19 cellular contexts compared by ENCODE assay signal in the genomic region with DNA sequence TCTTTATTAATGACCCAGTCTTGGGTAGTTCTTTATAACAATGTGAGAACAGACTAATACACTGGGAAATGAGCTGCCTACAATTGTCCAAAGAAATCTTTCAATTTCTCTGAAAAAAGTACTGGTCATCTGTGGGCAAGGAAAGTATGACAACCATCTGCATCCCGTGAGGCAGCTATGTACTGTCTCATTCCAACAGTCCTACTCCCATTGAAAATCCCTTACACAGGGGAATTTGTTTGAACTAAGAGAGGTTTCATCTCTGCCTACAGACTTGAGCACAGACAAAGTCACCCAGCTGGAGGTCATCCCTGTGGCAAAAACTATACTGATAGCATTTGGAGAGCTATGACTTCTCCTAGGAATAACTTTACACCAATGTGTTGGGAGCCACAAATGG. TPM values are rescaled to one million over a fixed set of nuclear protein-coding genes. Genes with fewer than 3 reads are reported as not detected.
DNase-seq lines count a peak whose midpoint lies in the region; ATAC-seq and TF ChIP-seq lines count a peak whose summit lies in the region.
"Had no signal": no experiment of that assay in that cellular context is flagged by ENCODE, and none has a peak within 500 bp of the region (broad histone marks: within the 10 kb centered on the region; RNA-seq: fewer than 3 reads in every experiment).

No MANE protein-coding gene starts in this region.

- no peaks in the 10 kb centered on the region for H3K27me3 ChIP-seq in smooth muscle cell (ENCODE audit: low read depth)
- H3K27me3 ChIP-seq: heart left ventricle, right atrium auricular region, tibial nerve had no signal

- no peak for ATAC-seq in HG03457 (IDR thresholded peaks at IDR 0.05; ENCODE audit: unreplicated experiment)
- ATAC-seq: activated CD4-positive, CD25-positive, alpha-beta regulatory T cell treated with anti-CD3 and anti-CD28 coated beads, Interleukin-2, amount 50 U/mL, for 24 hours; activated T-cell treated with anti-CD3 and anti-CD28 coated beads, Interleukin-2, amount 50 U/mL, for 72 hours; heart left ventricle had no signal

- 17% methylated on average over 1 of the region's 1 CpG for WGBS in smooth muscle cell (ENCODE audit: low lambda C conversion rate)

- TF ChIP-seq CTCF in fibroblast of pulmonary artery (IDR thresholded peaks at IDR 0.05; ENCODE audit: low read length, missing control alignments) (no peak), smooth muscle cell (IDR thresholded peaks at IDR 0.05; ENCODE audit: borderline replicate concordance, insufficient read depth, poor library complexity, severe bottlenecking) (no peak), RWPE1 (conservative IDR thresholded peaks at IDR 0.05; ENCODE audit: low read depth) (no peak)

- POLR2A ChIA-PET in RWPE1 (lab: Yijun Ruan, JAX; ENCODE audit: low non-redundant PET): no interaction called here

- H3K4me3 ChIP-seq in fibroblast of pulmonary artery (replicated peaks; ENCODE audit: low read depth, low read length) (no peak overlapping the region), smooth muscle cell (no peak overlapping the region)
- H3K4me3 ChIP-seq: heart left ventricle, right atrium auricular region, tibial nerve had no signal

- H3K4me1 ChIP-seq in smooth muscle cell (ENCODE audit: low read depth): no peaks in the 10 kb centered on the region
- H3K4me1 ChIP-seq: heart left ventricle had no signal

- H3F3A ChIP-seq in smooth muscle cell (ENCODE audit: low read depth): peaks cover 10% of the 10 kb centered on the region

- H2AFZ ChIP-seq in smooth muscle cell (ENCODE audit: low read depth): peak overlapping the region; percentile 29

- no peaks in the 10 kb centered on the region for H3K36me3 ChIP-seq in smooth muscle cell (ENCODE audit: low read depth)
- H3K36me3 ChIP-seq: heart left ventricle, right atrium auricular region, tibial nerve had no signal

- peak; percentile 88 for DNase-seq in GM04503 (ENCODE audit: low read depth)
- DNase-seq in amniotic epithelial cell (ENCODE audit: low read depth): peak; percentile 56
- DNase-seq in fibroblast of pulmonary artery (ENCODE audit: low read depth): peak; percentile 42
- no peak for DNase-seq in smooth muscle cell (lab: John Stamatoyannopoulos, UW; ENCODE audit: unreplicated experiment)
- DNase-seq in RWPE1 (ENCODE audit: low spot score): no peak
- DNase-seq in stimulated activated CD4-positive, alpha-beta T cell treated with anti-CD3 and anti-CD28 coated beads, Interleukin-2, amount 100 ng/mL, for 24 hours: no peak
- DNase-seq: activated T-cell treated with anti-CD3 and anti-CD28 coated beads, Interleukin-2, amount 50 U/mL, for 72 hours; H9; heart left ventricle; immature natural killer cell; NCI-H1436; NCI-H69; nucleus accumbens; stimulated activated naive CD4-positive, alpha-beta T cell treated with Interleukin-2 at 50 U/mL for 16 hours had no signal

- H3K9ac ChIP-seq in smooth muscle cell (ENCODE audit: low read depth): no peak overlapping the region

- peak overlapping the region; percentile 46 for H3K4me2 ChIP-seq in smooth muscle cell

- H3K79me2 ChIP-seq in smooth muscle cell (ENCODE audit: low read depth): no peaks in the 10 kb centered on the region

- H3K9me3 ChIP-seq in smooth muscle cell (replicated peaks; ENCODE audit: low read depth): no peaks in the 10 kb centered on the region
- H3K9me3 ChIP-seq: heart left ventricle, right atrium auricular region, tibial nerve had no signal

- no peaks in the 10 kb centered on the region for H4K20me1 ChIP-seq in smooth muscle cell (ENCODE audit: low read depth)

- H3K27ac ChIP-seq in smooth muscle cell (ENCODE audit: low read depth) (peak overlapping the region; percentile 49), RWPE1 (no peak overlapping the region)
- H3K27ac ChIP-seq: C4-2B, heart left ventricle, right atrium auricular region had no signal

- CTCF ChIA-PET in RWPE1 (lab: Yijun Ruan, JAX): no interaction called here

RNA-seq across cellular contexts. Expression of a gene that starts 27.1 kb away (rescaled TPM):
- total RNA-seq in smooth muscle cell: 1.2 and 3.6 TPM in 2 replicates
- 0.26 and 0.39 TPM in 2 replicates for polyA plus RNA-seq in smooth muscle cell

RNA-seq across cellular contexts. Expression of a gene that starts 58.7 kb away (rescaled TPM):
- total RNA-seq in smooth muscle cell: 216 and 229 TPM in 2 replicates
- 263 and 316 TPM in 2 replicates for polyA plus RNA-seq in smooth muscle cell

Comparison
In these comparisons a context has a peak if more than half of its experiments do, and no peak if none do; other contexts are left out.
1. DNase-seq: peak in GM04503 (single experiment), amniotic epithelial cell (single experiment) and fibroblast of pulmonary artery (single experiment); none in smooth muscle cell (single experiment), RWPE1 (single experiment) and stimulated activated CD4-positive, alpha-beta T cell treated with anti-CD3 and anti-CD28 coated beads, Interleukin-2, amount 100 ng/mL, for 24 hours (0 of 2).